ENCODE assay signal across 16 cellular contexts in genomic region chr12:60704171-60704914, GRCh38.
DNase-seq lines count a peak whose midpoint lies in the region; TF ChIP-seq lines count a peak whose summit lies in the region.
"Had no signal": no experiment of that assay in that cellular context is flagged by ENCODE, and none has a peak within 500 bp of the region (broad histone marks: within the 10 kb centered on the region; RNA-seq: fewer than 3 reads in every experiment).

No MANE protein-coding gene starts in this region.

- H3K36me3 ChIP-seq in brain microvascular endothelial cell (replicated peaks): no peaks in the 10 kb centered on the region
- no peaks in the 10 kb centered on the region for H3K36me3 ChIP-seq in SK-N-SH (replicated peaks in 1 of 2; ENCODE audit: control insufficient read depth in 1 of 2, insufficient read depth in 2 of 2, low read length in 1 of 2)

- H3K27ac ChIP-seq in 22Rv1 (peak overlapping the region; percentile 81), brain microvascular endothelial cell (no peak overlapping the region), SK-N-SH (ENCODE audit: low read depth in 2 of 2, low read length in 1 of 2) (no peak overlapping the region)
- H3K27ac ChIP-seq: HL-60 had no signal

- H3K4me1 Mint-ChIP-seq in nephron progenitor cell: no peaks in the 10 kb centered on the region
- H3K4me1 Mint-ChIP-seq: B cell had no signal

- no peak overlapping the region for H3K27ac Mint-ChIP-seq in nephron progenitor cell
- H3K27ac Mint-ChIP-seq: B cell; CD4-positive, alpha-beta memory T cell had no signal

- H3K4me2 ChIP-seq in SK-N-SH: no peak overlapping the region

- H3K27me3 ChIP-seq in brain microvascular endothelial cell (replicated peaks): no peaks in the 10 kb centered on the region
- H3K27me3 ChIP-seq in SK-N-SH (ENCODE audit: insufficient read depth): no peaks in the 10 kb centered on the region

- no peak for TF ChIP-seq CTCF in 22Rv1 (IDR thresholded peaks at IDR 0.05)
- no peak for TF ChIP-seq CTCF in brain microvascular endothelial cell (IDR thresholded peaks at IDR 0.05; ENCODE audit: low read depth, low read length, missing control alignments)
- no peak for TF ChIP-seq CTCF in SK-N-SH (IDR thresholded peaks at IDR 0.05)
- TF ChIP-seq CTCF in nephron progenitor cell (IDR thresholded peaks at IDR 0.05): no peak

- no peak for TF ChIP-seq EP300 in SK-N-SH (IDR thresholded peaks at IDR 0.05; ENCODE audit: borderline replicate concordance in 1 of 2, low read depth in 1 of 2, low read length in 1 of 2)

- no peak overlapping the region for H3K4me3 Mint-ChIP-seq in nephron progenitor cell
- H3K4me3 Mint-ChIP-seq: B cell; CD4-positive, alpha-beta memory T cell had no signal

- 14% methylated on average over 4 of the region's 4 CpGs for WGBS in SK-N-SH (ENCODE audit: low lambda C conversion rate)

- H3K4me1 ChIP-seq in SK-N-SH (ENCODE audit: control insufficient read depth in 1 of 2, insufficient read depth in 2 of 2, low read depth in 1 of 2, low read length in 1 of 2): no peaks in the 10 kb centered on the region

- DNase-seq in H4 (ENCODE audit: low spot score) (peak; percentile 18), M059J (ENCODE audit: low read depth) (peak; percentile 11), brain microvascular endothelial cell (peak; percentile 22), AG08395 (ENCODE audit: low spot score) (no peak), SK-N-SH (no peak), nephron progenitor cell (no peak)
- DNase-seq: ACHN; C1 segment of cervical spinal cord; CD4-positive, alpha-beta memory T cell; COR-L47; DMS153; DMS79 treated with DMSO at 0.1 percent for 48 hours; GDM1 had no signal

- no peak overlapping the region for H2AFZ ChIP-seq in SK-N-SH (ENCODE audit: low read depth)

- H3K9me2 ChIP-seq in SK-N-SH: no peaks in the 10 kb centered on the region

- H3K9me3 Mint-ChIP-seq in nephron progenitor cell: peaks cover 16% of the 10 kb centered on the region

- no peak for TF ChIP-seq RAD21 in SK-N-SH (IDR thresholded peaks at IDR 0.05; ENCODE audit: low read length)

- peaks cover 5% of the 10 kb centered on the region for H3K27me3 Mint-ChIP-seq in nephron progenitor cell (ENCODE audit: low read depth, poor library complexity)
- H3K27me3 Mint-ChIP-seq: B cell; CD4-positive, alpha-beta memory T cell had no signal

- no peaks in the 10 kb centered on the region for H3K79me2 ChIP-seq in SK-N-SH (ENCODE audit: insufficient read depth)

- no peak overlapping the region for H3K9ac ChIP-seq in SK-N-SH

- CTCF ChIA-PET in SK-N-SH (lab: Yijun Ruan, JAX): no interaction called here

- in situ Hi-C loops in brain microvascular endothelial cell (cut with HindIII; ENCODE audit: low pct_ligation_motif_present, low sequenced_read_pairs): no loop called here

- H4K20me1 ChIP-seq in SK-N-SH (ENCODE audit: insufficient read depth): no peaks in the 10 kb centered on the region

- no peaks in the 10 kb centered on the region for H3F3A ChIP-seq in SK-N-SH (replicated peaks; ENCODE audit: insufficient read depth)

- POLR2A ChIA-PET in SK-N-SH (lab: Yijun Ruan, JAX): no interaction called here

- H3K9me3 ChIP-seq in SK-N-SH: no peaks in the 10 kb centered on the region; the same call in 1 of the 2 replicates

- H3K36me3 Mint-ChIP-seq in nephron progenitor cell (ENCODE audit: low read depth): no peaks in the 10 kb centered on the region
- H3K36me3 Mint-ChIP-seq: CD4-positive, alpha-beta memory T cell had no signal

- H3K4me3 ChIP-seq in brain microvascular endothelial cell (ENCODE audit: low read depth, low read length): no peak overlapping the region
- no peak overlapping the region for H3K4me3 ChIP-seq in SK-N-SH (ENCODE audit: low read depth in 2 of 2, low read length in 1 of 2)

TF ChIP-seq in SK-N-SH, 30 proteins besides CTCF, POLR2A, EP300 and RAD21:
- TF ChIP-seq RXRA (IDR thresholded peaks at IDR 0.05; ENCODE audit: borderline replicate concordance, low read depth): no peak
- TF ChIP-seq RCOR1 (IDR thresholded peaks at IDR 0.05; ENCODE audit: low read length): no peak

Comparison
In these comparisons a context has a peak if more than half of its experiments do, and no peak if none do; other contexts are left out.
1. DNase-seq: peak in H4 (single experiment), M059J (single experiment) and brain microvascular endothelial cell (single experiment); none in AG08395 (single experiment), SK-N-SH (single experiment) and nephron progenitor cell (single experiment).